ENCODE assay signal across 1 cellular context in the genomic region with DNA sequence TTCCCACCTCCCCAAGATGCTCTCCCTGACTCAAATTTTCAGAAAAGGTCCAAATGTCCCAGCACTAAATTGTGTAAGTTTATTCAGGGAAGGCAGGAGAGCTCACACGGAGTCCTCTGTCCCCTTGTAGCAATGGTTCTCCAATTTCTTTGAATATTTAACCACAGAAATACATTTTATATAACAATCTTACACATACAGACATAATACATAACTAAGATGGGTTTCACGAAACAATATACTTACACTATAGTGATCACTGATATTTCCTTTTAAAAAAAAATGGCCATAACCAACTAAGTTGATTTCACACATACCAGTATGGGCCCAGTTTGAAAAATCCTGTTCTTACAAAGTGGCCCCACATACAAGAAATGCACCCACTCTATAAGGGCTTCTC. TPM values are rescaled to one million over a fixed set of nuclear protein-coding genes. Genes with fewer than 3 reads are reported as not detected.
"Had no signal": no experiment of that assay in that cellular context is flagged by ENCODE, and none has a peak within 500 bp of the region (broad histone marks: within the 10 kb centered on the region; RNA-seq: fewer than 3 reads in every experiment).

A gene (minus strand): TSS at position 101 of the 400 bp plus-strand sequence. CDS start 832 bp downstream, outside the sequence.

RNA-seq across cellular contexts. Expression of the gene that starts here (rescaled TPM):
- total RNA-seq: T-helper 2 cell treated with Interferon-gamma antibody and Interleukin-4, amounts not matched to agents 100 ng/mL and 5 ng/mL, for 36 hours had no signal
